Comparison of ENCODE assay signal across 9 cellular contexts in the genomic region with DNA sequence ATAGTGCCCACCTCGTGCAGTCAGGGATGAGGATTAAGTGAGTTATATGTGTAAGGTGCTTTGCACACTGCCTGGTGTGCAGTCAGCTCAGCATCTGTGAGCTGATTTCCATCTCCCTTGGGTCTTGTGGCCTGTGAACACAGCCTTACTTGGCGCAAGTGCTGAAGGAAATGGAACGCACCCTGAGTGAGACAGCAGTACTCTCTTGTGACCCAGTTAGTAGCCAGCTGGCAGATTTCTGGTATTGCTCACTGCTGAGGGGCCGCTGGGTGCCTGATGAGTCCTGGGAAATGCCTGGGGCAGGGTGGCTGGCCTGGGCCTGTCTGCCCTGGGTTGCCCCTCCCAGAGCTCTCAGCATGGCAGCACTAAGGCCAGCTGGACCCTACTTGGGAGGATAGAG.
A peak's percentile ranks its signal among the peaks of the same experiment; 100 is the strongest.
DNase-seq lines count a peak whose midpoint lies in the region; ATAC-seq and TF ChIP-seq lines count a peak whose summit lies in the region.
"Had no signal": no experiment of that assay in that cellular context is flagged by ENCODE, and none has a peak within 500 bp of the region (broad histone marks: within the 10 kb centered on the region; RNA-seq: fewer than 3 reads in every experiment).

No MANE protein-coding gene starts in this region.

- H3K27ac Mint-ChIP-seq in brain (peak overlapping the region in 4 of 5 experiments; percentile 31 to 79 (median 62)), neural progenitor cell (no peak overlapping the region)
- no peak overlapping the region for H3K27ac Mint-ChIP-seq in activated T-helper 2 cell treated with anti-CD3 and anti-CD28 coated beads, Interferon-gamma antibody, Interleukin-2, Interleukin-4, amounts not matched to agents 10 μg/mL and 5 μg/mL and 100 μg/mL, durations not matched to agents 14 hours and 24 hours and 36 hours

- H3K4me1 ChIP-seq in psoas muscle = peaks cover 20% of the 10 kb centered on the region
- peaks cover 2% of the 10 kb centered on the region for H3K4me1 ChIP-seq in neural progenitor cell

- H3K9me3 ChIP-seq in psoas muscle (no peaks in the 10 kb centered on the region), neural progenitor cell (ENCODE audit: low read depth) (no peaks in the 10 kb centered on the region)

- H3K4me1 Mint-ChIP-seq in brain = peaks cover 44% of the 10 kb centered on the region
- H3K4me1 Mint-ChIP-seq in neural progenitor cell = peaks cover 29% of the 10 kb centered on the region
- no peaks in the 10 kb centered on the region for H3K4me1 Mint-ChIP-seq in activated T-helper 2 cell treated with anti-CD3 and anti-CD28 coated beads, Interferon-gamma antibody, Interleukin-2, Interleukin-4, amounts not matched to agents 10 μg/mL and 5 μg/mL and 100 μg/mL, durations not matched to agents 14 hours and 24 hours and 36 hours (ENCODE audit: low read depth)

- H3K9ac ChIP-seq in neural progenitor cell = no peak overlapping the region

- no peaks in the 10 kb centered on the region for H4K20me1 ChIP-seq in neural progenitor cell (ENCODE audit: low read depth)

- ATAC-seq in GM18868 (IDR thresholded peaks at IDR 0.05; ENCODE audit: unreplicated experiment) (peak; percentile 48), HG03097 (IDR thresholded peaks at IDR 0.05; ENCODE audit: low FRiP score, unreplicated experiment) (peak; percentile 54), psoas muscle (peak; percentile 95 to 98 (median 96)), GM19395 (IDR thresholded peaks at IDR 0.05; ENCODE audit: unreplicated experiment) (no peak)

- no peaks in the 10 kb centered on the region for H3K79me2 ChIP-seq in neural progenitor cell (ENCODE audit: low read depth)

- H3K36me3 Mint-ChIP-seq in brain = no peaks in the 10 kb centered on the region
- H3K36me3 Mint-ChIP-seq in neural progenitor cell = no peaks in the 10 kb centered on the region
- H3K36me3 Mint-ChIP-seq in activated T-helper 2 cell treated with anti-CD3 and anti-CD28 coated beads, Interferon-gamma antibody, Interleukin-2, Interleukin-4, amounts not matched to agents 10 μg/mL and 5 μg/mL and 100 μg/mL, durations not matched to agents 14 hours and 24 hours and 36 hours (ENCODE audit: low read depth) = no peaks in the 10 kb centered on the region

- H3K4me2 ChIP-seq in neural progenitor cell = no peak overlapping the region

- peaks cover 7% of the 10 kb centered on the region for H3K27me3 Mint-ChIP-seq in brain
- peaks cover 8% of the 10 kb centered on the region for H3K27me3 Mint-ChIP-seq in neural progenitor cell (ENCODE audit: insufficient read depth, low read depth)
- no peaks in the 10 kb centered on the region for H3K27me3 Mint-ChIP-seq in activated T-helper 2 cell treated with anti-CD3 and anti-CD28 coated beads, Interferon-gamma antibody, Interleukin-2, Interleukin-4, amounts not matched to agents 10 μg/mL and 5 μg/mL and 100 μg/mL, durations not matched to agents 14 hours and 24 hours and 36 hours (ENCODE audit: low read depth)

- WGBS in psoas muscle, 3 donors = 1 to 19% (median 7%) methylated on average over 4 of the region's 4 CpGs

- DNase-seq in psoas muscle = peak; percentile 81 to 92
- DNase-seq in NCI-H146 treated with DMSO at 0.1 percent for 48 hours (lab: John Stamatoyannopoulos, UW; ENCODE audit: unreplicated experiment) = no peak
- no peak for DNase-seq in neural progenitor cell (ENCODE audit: low spot score)
- DNase-seq in activated T-helper 2 cell treated with anti-CD3 and anti-CD28 coated beads, Interferon-gamma antibody, Interleukin-2, Interleukin-4, amounts not matched to agents 10 μg/mL and 5 μg/mL and 100 μg/mL, durations not matched to agents 14 hours and 24 hours and 36 hours (ENCODE audit: low spot score) = no peak

- peaks cover 0 to 6% (median 0%) of the 10 kb centered on the region in 5 experiments for H3K9me3 Mint-ChIP-seq in brain
- H3K9me3 Mint-ChIP-seq in neural progenitor cell = no peaks in the 10 kb centered on the region
- H3K9me3 Mint-ChIP-seq in activated T-helper 2 cell treated with anti-CD3 and anti-CD28 coated beads, Interferon-gamma antibody, Interleukin-2, Interleukin-4, amounts not matched to agents 10 μg/mL and 5 μg/mL and 100 μg/mL, durations not matched to agents 14 hours and 24 hours and 36 hours = no peaks in the 10 kb centered on the region

- no peaks in the 10 kb centered on the region for H3K36me3 ChIP-seq in psoas muscle (ENCODE audit: insufficient read depth in 1 of 2, low read depth in 1 of 2)
- H3K36me3 ChIP-seq in neural progenitor cell = no peaks in the 10 kb centered on the region

- no peak overlapping the region for H3K4me3 Mint-ChIP-seq in brain
- H3K4me3 Mint-ChIP-seq in neural progenitor cell = no peak overlapping the region
- H3K4me3 Mint-ChIP-seq in activated T-helper 2 cell treated with anti-CD3 and anti-CD28 coated beads, Interferon-gamma antibody, Interleukin-2, Interleukin-4, amounts not matched to agents 10 μg/mL and 5 μg/mL and 100 μg/mL, durations not matched to agents 14 hours and 24 hours and 36 hours (ENCODE audit: low read depth) = no peak overlapping the region

- no peak overlapping the region for H2AFZ ChIP-seq in neural progenitor cell (replicated peaks)

- H3K27ac ChIP-seq in psoas muscle (peak overlapping the region; percentile 82), neural progenitor cell (no peak overlapping the region)
- H3K27ac ChIP-seq: HL-60 had no signal

- no peaks in the 10 kb centered on the region for H3F3A ChIP-seq in neural progenitor cell (ENCODE audit: low read depth)

- H3K4me3 ChIP-seq in psoas muscle = no peak overlapping the region
- no peak overlapping the region for H3K4me3 ChIP-seq in neural progenitor cell

- no peaks in the 10 kb centered on the region for H3K27me3 ChIP-seq in psoas muscle (ENCODE audit: insufficient read depth in 3 of 3, low read length in 2 of 3)
- no peaks in the 10 kb centered on the region for H3K27me3 ChIP-seq in neural progenitor cell

- TF ChIP-seq CTCF in brain (conservative IDR thresholded peaks at IDR 0.05) (no peak), psoas muscle (IDR thresholded peaks at IDR 0.05) (no peak), neural progenitor cell (IDR thresholded peaks at IDR 0.05) (no peak)

- intact Hi-C loops in psoas muscle (cut with DNase I) = loop anchor here (5.0 kb wide), 2 partner anchors 35 to 45 kb away; no protein-coding TSS in a partner anchor
- intact Hi-C loops in activated T-helper 2 cell treated with anti-CD3 and anti-CD28 coated beads, Interferon-gamma antibody, Interleukin-2, Interleukin-4, amounts not matched to agents 10 μg/mL and 5 μg/mL and 100 μg/mL, durations not matched to agents 14 hours and 24 hours and 36 hours (cut with micrococcal nuclease) = no loop called here

Comparison
In these comparisons a context has a peak if more than half of its experiments do, and no peak if none do; other contexts are left out.
1. H3K27ac Mint-ChIP-seq: peak in brain (4 of 5); none in neural progenitor cell (single experiment) and activated T-helper 2 cell treated with anti-CD3 and anti-CD28 coated beads, Interferon-gamma antibody, Interleukin-2, Interleukin-4, amounts not matched to agents 10 μg/mL and 5 μg/mL and 100 μg/mL, durations not matched to agents 14 hours and 24 hours and 36 hours (single experiment).
2. DNase-seq: peak in psoas muscle (2 of 2); none in NCI-H146 treated with DMSO at 0.1 percent for 48 hours (single experiment), neural progenitor cell (single experiment) and activated T-helper 2 cell treated with anti-CD3 and anti-CD28 coated beads, Interferon-gamma antibody, Interleukin-2, Interleukin-4, amounts not matched to agents 10 μg/mL and 5 μg/mL and 100 μg/mL, durations not matched to agents 14 hours and 24 hours and 36 hours (single experiment).